13 cellular contexts compared by ENCODE assay signal in the genomic region with DNA sequence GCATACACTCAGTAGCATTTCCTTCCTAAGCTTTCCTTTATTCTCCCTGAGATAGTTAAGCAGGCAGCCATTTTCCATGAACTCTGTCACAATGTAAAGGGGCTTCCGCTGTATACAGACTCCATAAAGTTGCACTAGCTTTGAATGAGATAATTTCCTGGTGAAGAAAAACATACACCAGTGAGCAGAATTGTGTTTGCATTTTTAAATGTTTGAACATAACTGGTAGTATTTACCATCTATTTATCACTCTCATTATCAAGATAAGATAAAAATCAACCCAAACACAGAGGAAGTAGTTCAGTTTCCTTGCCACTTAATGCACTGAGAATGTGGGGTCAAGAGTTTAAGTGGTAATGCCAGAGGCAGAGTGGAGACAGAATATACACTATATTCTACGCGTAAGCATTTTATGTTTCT. TPM values are rescaled to one million over a fixed set of nuclear protein-coding genes. Genes with fewer than 3 reads are reported as not detected.
DNase-seq lines count a peak whose midpoint lies in the region; ATAC-seq, FAIRE-seq and TF ChIP-seq lines count a peak whose summit lies in the region.
"Had no signal": no experiment of that assay in that cellular context is flagged by ENCODE, and none has a peak within 500 bp of the region (broad histone marks: within the 10 kb centered on the region; RNA-seq: fewer than 3 reads in every experiment).

No MANE protein-coding gene starts in this region.

- H3K9me3 Mint-ChIP-seq in Caco-2 (ENCODE audit: unreplicated experiment) (peaks cover 15% of the 10 kb centered on the region), mesothelial cell of epicardium (no peaks in the 10 kb centered on the region), osteocyte (ENCODE audit: unreplicated experiment) (no peaks in the 10 kb centered on the region)
- H3K9me3 Mint-ChIP-seq in CD4-positive, alpha-beta memory T cell: peaks cover 0 to 1% (median 0%) of the 10 kb centered on the region in 8 donors
- H3K9me3 Mint-ChIP-seq: central memory CD8-positive, alpha-beta T cell had no signal

- 86% methylated on average over 3 of the region's 3 CpGs for WGBS in K562 (ENCODE audit: insufficient coverage, low coverage, missing lambda C conversion rate)

- TF ChIP-seq CTCF in Caco-2 (IDR thresholded peaks at IDR 0.05; ENCODE audit: insufficient read depth in 1 of 2, low read depth in 1 of 2, low read length in 1 of 2, severe bottlenecking in 1 of 2, unreplicated experiment in 1 of 2) (no peak), K562 (IDR thresholded peaks at IDR 0.05 in 2 of 3, conservative IDR thresholded peaks at IDR 0.05 in 1 of 3; ENCODE audit: insufficient read depth in 2 of 3, low read depth in 1 of 3, low read length in 3 of 3) (no peak), mesothelial cell of epicardium (IDR thresholded peaks at IDR 0.05; ENCODE audit: unreplicated experiment) (no peak), osteocyte (IDR thresholded peaks at IDR 0.05) (no peak)

- H3K9me1 ChIP-seq in K562 (ENCODE audit: control insufficient read depth, insufficient read depth, low read length): no peaks in the 10 kb centered on the region

- H3K36me3 Mint-ChIP-seq in Caco-2 (ENCODE audit: insufficient read depth, unreplicated experiment) (peaks cover 7% of the 10 kb centered on the region), mesothelial cell of epicardium (no peaks in the 10 kb centered on the region), osteocyte (ENCODE audit: unreplicated experiment) (no peaks in the 10 kb centered on the region)
- H3K36me3 Mint-ChIP-seq in CD4-positive, alpha-beta memory T cell: peaks cover 31 to 67% of the 10 kb centered on the region in 2 donors

- H3K27ac Mint-ChIP-seq in Caco-2 (ENCODE audit: unreplicated experiment): peak overlapping the region; percentile 89
- H3K27ac Mint-ChIP-seq in mesothelial cell of epicardium: peak overlapping the region; percentile 93
- no peak overlapping the region for H3K27ac Mint-ChIP-seq in osteocyte (ENCODE audit: unreplicated experiment)
- H3K27ac Mint-ChIP-seq in CD4-positive, alpha-beta memory T cell: peak overlapping the region in 1 of 7 donors; percentile 55

- H2AFZ ChIP-seq in K562 (ENCODE audit: low read depth, low read length): no peak overlapping the region

- BruUV-seq in Caco-2 (replicated peaks; lab: Mats Ljungman, UMichigan) (no TSS peak), K562 (replicated peaks; lab: Mats Ljungman, UMichigan) (no TSS peak)

- H3K79me2 ChIP-seq in K562 (ENCODE audit: control insufficient read depth, insufficient read depth, low read length): no peaks in the 10 kb centered on the region

- H3K4me3 ChIP-seq in Caco-2 (ENCODE audit: low read depth, low read length) (no peak overlapping the region), K562 (no peak overlapping the region)
- no peak overlapping the region for H3K4me3 ChIP-seq in CD4-positive, alpha-beta memory T cell (ENCODE audit: low read length in 2 of 2)
- H3K4me3 ChIP-seq: GM12878 had no signal

- FAIRE-seq in K562 (lab: Jason Lieb, UNC): no peak
- FAIRE-seq: GM12878 had no signal

- H3K9ac ChIP-seq in K562 (ENCODE audit: insufficient read depth in 1 of 2, low read depth in 2 of 2, low read length in 2 of 2): no peak overlapping the region

- H3K4me2 ChIP-seq in K562 (ENCODE audit: insufficient read depth, low read length): no peak overlapping the region

- no peak for ATAC-seq in K562
- ATAC-seq: GM12878 had no signal

- H3K9me3 ChIP-seq in Caco-2 (peaks cover 5% of the 10 kb centered on the region; the same call in 1 of the 2 replicates), K562 (replicated peaks; ENCODE audit: control insufficient read depth, insufficient read depth, low read depth, low read length) (no peaks in the 10 kb centered on the region)
- no peaks in the 10 kb centered on the region for H3K9me3 ChIP-seq in CD4-positive, alpha-beta memory T cell (ENCODE audit: control insufficient read depth in 1 of 2, low read length in 2 of 2)

- CTCF ChIA-PET in Caco-2 (lab: Charles Lee): no interaction called here
- CTCF ChIA-PET in K562 (lab: Yijun Ruan, JAX; ENCODE audit: low intra/inter-chr PET ratio): no interaction called here
- CTCF ChIA-PET in CD4-positive, alpha-beta memory T cell (lab: Charles Lee; ENCODE audit: partially characterized antibody): interaction anchor here (0.7 kb wide), 1 partner anchor 23 kb away, joined by 3 read pairs; no protein-coding TSS in a partner anchor

- H3K27me3 Mint-ChIP-seq in Caco-2 (ENCODE audit: insufficient read depth, unreplicated experiment): no peaks in the 10 kb centered on the region
- no peaks in the 10 kb centered on the region for H3K27me3 Mint-ChIP-seq in mesothelial cell of epicardium (ENCODE audit: low read depth)
- H3K27me3 Mint-ChIP-seq in osteocyte (ENCODE audit: unreplicated experiment): peaks cover 5% of the 10 kb centered on the region
- no peaks in the 10 kb centered on the region for H3K27me3 Mint-ChIP-seq in CD4-positive, alpha-beta memory T cell
- H3K27me3 Mint-ChIP-seq: central memory CD8-positive, alpha-beta T cell had no signal

- H3K4me1 ChIP-seq in Caco-2 (peaks cover 54% of the 10 kb centered on the region), K562 (replicated peaks in 1 of 2; ENCODE audit: control insufficient read depth in 2 of 2, insufficient read depth in 2 of 2, low read length in 2 of 2) (no peaks in the 10 kb centered on the region; a peak in 1 of 5 replicates)
- H3K4me1 ChIP-seq in CD4-positive, alpha-beta memory T cell (ENCODE audit: insufficient read depth, low read length): peaks cover 10% of the 10 kb centered on the region

- H3K27me3 ChIP-seq in Caco-2 (replicated peaks; ENCODE audit: control insufficient read depth, insufficient read depth, low read length) (no peaks in the 10 kb centered on the region), K562 (ENCODE audit: control insufficient read depth in 2 of 2, insufficient read depth in 2 of 2, low read length in 2 of 2) (no peaks in the 10 kb centered on the region)
- H3K27me3 ChIP-seq in CD4-positive, alpha-beta memory T cell (ENCODE audit: insufficient read depth, low read length): no peaks in the 10 kb centered on the region

- no peaks in the 10 kb centered on the region for H4K20me1 ChIP-seq in K562 (replicated peaks; ENCODE audit: control insufficient read depth, insufficient read depth, low read length)

- TF ChIP-seq EP300 in K562 (IDR thresholded peaks at IDR 0.05; ENCODE audit: low read length): no peak

- H3K4me1 Mint-ChIP-seq in Caco-2 (ENCODE audit: low read depth, unreplicated experiment) (peaks cover 42% of the 10 kb centered on the region), mesothelial cell of epicardium (peaks cover 50% of the 10 kb centered on the region), osteocyte (ENCODE audit: unreplicated experiment) (peaks cover 20% of the 10 kb centered on the region)
- H3K4me1 Mint-ChIP-seq in CD4-positive, alpha-beta memory T cell: peaks cover 14 to 31% (median 24%) of the 10 kb centered on the region in 4 donors

- POLR2A ChIA-PET in Caco-2 (lab: Charles Lee) (interaction anchor here (0.7 kb wide), 1 partner anchor 30 kb away, joined by 4 read pairs; no protein-coding TSS in a partner anchor), K562 (lab: Yijun Ruan, JAX) (interaction anchor here (0.8 kb wide), 1 partner anchor 415 kb away, joined by 4 read pairs; no protein-coding TSS in a partner anchor)
- POLR2A ChIA-PET in CD4-positive, alpha-beta memory T cell (lab: Charles Lee; ENCODE audit: partially characterized antibody): no interaction called here

- TF ChIP-seq RAD21 in K562 (CRISPR knock-in tag; conservative IDR thresholded peaks at IDR 0.05 in 1 of 2, IDR thresholded peaks at IDR 0.05 in 1 of 2): no peak

- no peak overlapping the region for H3K27ac ChIP-seq in K562 (ENCODE audit: extremely low read depth, low read depth, low read length)
- no peak overlapping the region for H3K27ac ChIP-seq in CD4-positive, alpha-beta memory T cell (ENCODE audit: low read depth, low read length)

- H3K4me3 Mint-ChIP-seq in Caco-2 (ENCODE audit: unreplicated experiment) (peak overlapping the region; percentile 69), mesothelial cell of epicardium (peak overlapping the region; percentile 15), osteocyte (ENCODE audit: unreplicated experiment) (no peak overlapping the region)
- peak overlapping the region in 2 of 8 donors; percentile 8 to 23 for H3K4me3 Mint-ChIP-seq in CD4-positive, alpha-beta memory T cell
- H3K4me3 Mint-ChIP-seq: central memory CD8-positive, alpha-beta T cell had no signal

- TF ChIP-seq POLR2A in K562 (conservative IDR thresholded peaks at IDR 0.05): no peak

- intact Hi-C loops in Caco-2 (cut with micrococcal nuclease; ENCODE audit: unreplicated experiment) (loop anchor here (1.0 to 2.0 kb wide), 2 partner anchors 9 to 63 kb away; partner anchors contain the start of genes CNGA1 and NIPAL1), K562 (cut with micrococcal nuclease) (no loop called here)
- intact Hi-C loops in CD4-positive, alpha-beta memory T cell (cut with micrococcal nuclease): no loop called here

- H3K36me3 ChIP-seq in Caco-2 (ENCODE audit: control insufficient read depth, insufficient read depth, low read length): no peaks in the 10 kb centered on the region
- H3K36me3 ChIP-seq in K562 (ENCODE audit: control insufficient read depth, insufficient read depth, low read length): no peaks in the 10 kb centered on the region
- peaks cover 23% of the 10 kb centered on the region for H3K36me3 ChIP-seq in CD4-positive, alpha-beta memory T cell (ENCODE audit: insufficient read depth, low read length)

- in situ Hi-C loops in K562 (cut with MboI): loop anchor here (10.0 kb wide), 1 partner anchor 395 kb away; no protein-coding TSS in a partner anchor

- DNase-seq in Caco-2 (peak in 1 of 2 experiments; percentile 35), LHCN-M2 (ENCODE audit: low read depth) (peak; percentile 37), K562 (ENCODE audit: extremely low read depth in 1 of 4, low spot score in 3 of 4) (no peak), mesothelial cell of epicardium (ENCODE audit: low spot score in 2 of 2, unreplicated experiment in 2 of 2) (no peak), osteocyte (ENCODE audit: extremely low spot score, unreplicated experiment) (no peak), activated gamma-delta T cell treated with Interleukin-2 at 50 U/mL for 16 hours (no peak)
- DNase-seq in effector CD4-positive, alpha-beta T cell: no peak
- DNase-seq in CD4-positive, alpha-beta memory T cell: no peak
- DNase-seq: NCI-H2081 treated with DMSO at 0.1 percent for 48 hours; stimulated activated CD4-positive, alpha-beta T cell treated with anti-CD3 and anti-CD28 coated beads, Interleukin-15, amount 100 ng/mL, for 24 hours; stimulated activated naive CD4-positive, alpha-beta T cell had no signal

RNA-seq across cellular contexts. Expression of gene TXK, which starts 54.1 kb away (rescaled TPM):
- total RNA-seq in Caco-2 (2022) (0.63 and 1.7 TPM in 2 replicates), LHCN-M2 (2014; rRNA removed) (0.51 and 0.92 TPM in 2 replicates), K562 (2014; rRNA removed) (0.61 TPM in 1 of 2 replicates, not detected in the other), K562 (2014; rRNA removed; fragmentation: Illumina TruSeq; extraction: Trizol) (0.36 and 0.64 TPM in 2 replicates), K562 (2015; rRNA removed; fragmentation: Illumina TruSeq; extraction: Trizol) (1.1 TPM in 2 replicates), K562 (2021) (0.40 and 0.67 TPM in 2 replicates), mesothelial cell of epicardium (1.5 to 1.7 TPM (median 1.7 TPM) in 3 replicates), osteocyte (not detected in 2 replicates)
- 0.30 TPM for polyA plus RNA-seq in LHCN-M2 (2012)
- total RNA-seq in K562 (2011; cell fraction: chromatin; rRNA removed; ENCODE audit: low replicate concordance): 1.1 TPM in 2 replicates
- 0.17 TPM in 1 of 2 replicates, not detected in the other for total RNA-seq in K562 (2011; cell fraction: nucleolus; rRNA removed)
- 0.95 and 1.5 TPM in 2 replicates for total RNA-seq in K562 (2011; cell fraction: nucleoplasm; rRNA removed)
- polyA plus RNA-seq in K562 (2011; rRNA removed) (0.25 and 0.60 TPM in 2 replicates), K562 (2014; fragmentation: Illumina TruSeq; extraction: Trizol) (0.66 and 0.91 TPM in 2 replicates), K562 (2014; fragmentation: Nextera tagmentation; extraction: Ambion mirVana) (under 1 TPM; 0.24 to 0.51 TPM), K562 (2014; rRNA removed) (0.16 and 0.77 TPM in 2 replicates)
- polyA plus RNA-seq in K562 (2011; cell fraction: cytosol; rRNA removed): 0.04 and 0.31 TPM in 2 replicates
- polyA plus RNA-seq in K562 (2011; cell fraction: nucleus; rRNA removed): 0.90 and 2.1 TPM in 2 replicates
- polyA plus RNA-seq in K562 (2012): 0.51 and 1.6 TPM in 2 replicates
- 0.28 and 1.1 TPM in 2 replicates for polyA minus RNA-seq in K562 (2011; rRNA and poly(A)+ RNA removed)
- polyA minus RNA-seq in K562 (2011; cell fraction: cytosol; rRNA and poly(A)+ RNA removed): 1.7 TPM in 1 of 2 replicates, not detected in the other
- polyA minus RNA-seq in K562 (2011; cell fraction: nucleus; rRNA and poly(A)+ RNA removed): 0.27 and 1.2 TPM in 2 replicates
- total RNA-seq in CD4-positive, alpha-beta memory T cell: 10 to 100 TPM; 44.8 to 48.7 TPM
- 10 to 100 TPM; 53.3 to 54.0 TPM for polyA plus RNA-seq in CD4-positive, alpha-beta memory T cell

Comparison
In these comparisons a context has a peak if more than half of its experiments do, and no peak if none do; other contexts are left out.
1. RNA of gene TXK, which starts 54.1 kb away (total RNA-seq): 44.8 to 48.7 TPM in CD4-positive, alpha-beta memory T cell; 0.63 to 1.7 TPM in Caco-2, 1.5 to 1.7 TPM in mesothelial cell of epicardium, 0.51 to 0.92 TPM in LHCN-M2, 0.17 to 1.5 TPM in K562 and not detected in osteocyte; every median in the first group is over 10 times any median in the second.